19 cellular contexts compared by ENCODE assay signal in the genomic region with DNA sequence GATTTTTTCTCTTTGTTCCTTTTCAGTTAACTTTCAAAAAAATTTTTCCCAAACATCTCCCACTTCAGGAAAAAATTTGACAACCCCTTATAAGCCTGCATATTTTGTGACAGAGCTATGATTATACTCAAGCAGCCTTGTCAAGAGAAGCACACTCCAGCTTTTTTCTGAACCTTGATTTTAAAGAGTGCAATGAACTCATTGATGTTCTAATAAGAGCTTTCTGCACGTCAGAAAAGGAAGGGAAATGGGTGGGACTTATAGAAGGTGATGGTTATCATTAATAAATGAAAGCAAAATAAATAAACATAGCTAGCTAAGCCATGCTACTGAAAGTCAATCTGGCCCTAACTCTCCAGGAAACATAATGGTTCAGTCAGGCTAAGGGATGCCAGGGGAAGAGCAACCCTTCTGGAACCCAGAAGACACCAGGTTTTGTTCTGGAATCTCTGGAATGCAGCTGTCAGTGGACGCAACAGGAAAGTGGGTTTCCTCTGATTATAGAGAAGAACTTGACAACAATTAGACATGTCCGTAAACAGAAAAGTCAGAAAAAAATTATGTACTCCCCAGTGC.
A peak's percentile ranks its signal among the peaks of the same experiment; 100 is the strongest.
DNase-seq lines count a peak whose midpoint lies in the region; ATAC-seq, FAIRE-seq and TF ChIP-seq lines count a peak whose summit lies in the region.
"Had no signal": no experiment of that assay in that cellular context is flagged by ENCODE, and none has a peak within 500 bp of the region (broad histone marks: within the 10 kb centered on the region; RNA-seq: fewer than 3 reads in every experiment).

No MANE protein-coding gene starts in this region.

- H3K9me3 ChIP-seq in endothelial cell of umbilical vein (replicated peaks; ENCODE audit: control insufficient read depth, insufficient read depth, low read length) (no peaks in the 10 kb centered on the region), MM.1S (replicated peaks; ENCODE audit: insufficient read depth, low read length) (no peaks in the 10 kb centered on the region)
- H3K9me3 ChIP-seq in CD4-positive, alpha-beta T cell (ENCODE audit: control insufficient read depth, low read length), result no peaks in the 10 kb centered on the region
- H3K9me3 ChIP-seq: A549 had no signal

- no peaks in the 10 kb centered on the region for H3K36me3 Mint-ChIP-seq in activated CD4-positive, alpha-beta T cell treated with anti-CD3 and anti-CD28 coated beads, Interleukin-2, amount 10 ng/mL, durations not matched to agents 24 days and 14 days (ENCODE audit: low read depth)
- H3K36me3 Mint-ChIP-seq in activated CD4-positive, alpha-beta T cell treated with anti-CD3 and anti-CD28 coated beads for 36 hours (ENCODE audit: low read depth), result no peaks in the 10 kb centered on the region
- H3K36me3 Mint-ChIP-seq in CD4-positive, alpha-beta T cell (ENCODE audit: low read depth), result no peaks in the 10 kb centered on the region
- H3K36me3 Mint-ChIP-seq: CD4-positive, alpha-beta memory T cell had no signal

- H2AFZ ChIP-seq in endothelial cell of umbilical vein (ENCODE audit: low read depth, low read length) (peak overlapping the region; percentile 6), MM.1S (ENCODE audit: low read length) (no peak overlapping the region)
- H2AFZ ChIP-seq: GM23248 had no signal

- POLR2A ChIA-PET in activated CD4-positive, alpha-beta T cell treated with anti-CD3 and anti-CD28 coated beads for 36 hours (lab: Charles Lee), result no interaction called here
- POLR2A ChIA-PET in endothelial cell of umbilical vein (lab: Charles Lee), result no interaction called here
- POLR2A ChIA-PET in CD4-positive, alpha-beta T cell (lab: Charles Lee), result interaction anchor here (0.6 kb wide), 1 partner anchor 31 kb away, joined by 3 read pairs; no protein-coding TSS in a partner anchor

- H3K4me1 ChIP-seq in endothelial cell of umbilical vein (ENCODE audit: control insufficient read depth, extremely low read depth, insufficient read depth, low read length), result peaks cover 22% of the 10 kb centered on the region
- H3K4me1 ChIP-seq in MM.1S (ENCODE audit: low read length), result no peaks in the 10 kb centered on the region
- H3K4me1 ChIP-seq: A549 had no signal

- FAIRE-seq in endothelial cell of umbilical vein (lab: Jason Lieb, UNC), result peak; percentile 85
- FAIRE-seq: A549, GM12878, H54 had no signal

- TF ChIP-seq CTCF in endothelial cell of umbilical vein (IDR thresholded peaks at IDR 0.05; ENCODE audit: extremely low read depth in 1 of 2, insufficient read depth in 1 of 2, low read depth in 1 of 2, low read length in 2 of 2) (no peak), MM.1S (IDR thresholded peaks at IDR 0.05; ENCODE audit: low read length) (no peak)
- no peak for TF ChIP-seq CTCF in CD4-positive, alpha-beta T cell (IDR thresholded peaks at IDR 0.05)

- H3K27ac Mint-ChIP-seq in activated CD4-positive, alpha-beta T cell treated with anti-CD3 and anti-CD28 coated beads, Interleukin-2, amount 10 ng/mL, durations not matched to agents 24 days and 14 days, result no peak overlapping the region
- H3K27ac Mint-ChIP-seq in activated CD4-positive, alpha-beta T cell treated with anti-CD3 and anti-CD28 coated beads for 36 hours, result no peak overlapping the region
- H3K27ac Mint-ChIP-seq in CD4-positive, alpha-beta T cell, result no peak overlapping the region
- H3K27ac Mint-ChIP-seq: CD4-positive, alpha-beta memory T cell had no signal

- dilution Hi-C loops in endothelial cell of umbilical vein (cut with MboI; ENCODE audit: extremely low pct_ligation_motif_present, low sequenced_read_pairs), result no loop called here

- no peak overlapping the region for H3K4me3 ChIP-seq in endothelial cell of umbilical vein (replicated peaks in 1 of 3; ENCODE audit: insufficient read depth in 1 of 3, low read depth in 1 of 3, low read length in 3 of 3)
- H3K4me3 ChIP-seq in MM.1S (ENCODE audit: low read length), result no peak overlapping the region
- H3K4me3 ChIP-seq: A549, GM12878, GM23248 had no signal

- no peak for ATAC-seq in activated CD4-positive, alpha-beta T cell treated with anti-CD3 and anti-CD28 coated beads for 36 hours
- ATAC-seq in CD4-positive, alpha-beta T cell (ENCODE audit: poor library complexity), result no peak
- ATAC-seq in GM18498 (IDR thresholded peaks at IDR 0.05; ENCODE audit: unreplicated experiment), result no peak
- ATAC-seq: A549, GM12878 had no signal

- H3K9me2 ChIP-seq in MM.1S (replicated peaks; ENCODE audit: insufficient read depth, low read length), result no peaks in the 10 kb centered on the region

- H3K9me1 ChIP-seq in endothelial cell of umbilical vein (replicated peaks; ENCODE audit: control insufficient read depth, extremely low read depth, insufficient read depth, low read length), result no peaks in the 10 kb centered on the region

- peak overlapping the region; percentile 42 for H3K4me2 ChIP-seq in endothelial cell of umbilical vein (ENCODE audit: insufficient read depth, low read length)
- no peak overlapping the region for H3K4me2 ChIP-seq in MM.1S (ENCODE audit: low read depth, low read length)
- H3K4me2 ChIP-seq: A549 had no signal

- TF ChIP-seq POLR2A in endothelial cell of umbilical vein (IDR thresholded peaks at IDR 0.05; ENCODE audit: low read depth, low read length), result no peak

- H3K9ac ChIP-seq in endothelial cell of umbilical vein (replicated peaks; ENCODE audit: extremely low read depth, insufficient read depth, low read length), result no peak overlapping the region
- no peak overlapping the region for H3K9ac ChIP-seq in MM.1S (ENCODE audit: low read length)
- H3K9ac ChIP-seq: GM23248 had no signal

- no peaks in the 10 kb centered on the region for H3K4me1 Mint-ChIP-seq in activated CD4-positive, alpha-beta T cell treated with anti-CD3 and anti-CD28 coated beads, Interleukin-2, amount 10 ng/mL, durations not matched to agents 24 days and 14 days
- H3K4me1 Mint-ChIP-seq in activated CD4-positive, alpha-beta T cell treated with anti-CD3 and anti-CD28 coated beads for 36 hours, result no peaks in the 10 kb centered on the region
- H3K4me1 Mint-ChIP-seq in CD4-positive, alpha-beta T cell (ENCODE audit: low read depth), result no peaks in the 10 kb centered on the region

- intact Hi-C loops in activated CD4-positive, alpha-beta T cell treated with anti-CD3 and anti-CD28 coated beads, Interleukin-2, amount 10 ng/mL, durations not matched to agents 24 days and 14 days (cut with micrococcal nuclease), result no loop called here
- intact Hi-C loops in activated CD4-positive, alpha-beta T cell treated with anti-CD3 and anti-CD28 coated beads for 36 hours (cut with DNase I, micrococcal nuclease), result no loop called here
- intact Hi-C loops in endothelial cell of umbilical vein (cut with micrococcal nuclease), result loop anchor here (1.0 to 2.0 kb wide), 4 partner anchors 50 to 112 kb away; partner anchors contain the start of genes ADRB1, DCLRE1A and NHLRC2
- intact Hi-C loops in CD4-positive, alpha-beta T cell (cut with DNase I, micrococcal nuclease), result no loop called here

- peak; percentile 29 for DNase-seq in activated CD4-positive, alpha-beta T cell treated with anti-CD3 and anti-CD28 coated beads, Interleukin-2, amount 10 ng/mL, durations not matched to agents 24 days and 14 days
- no peak for DNase-seq in activated CD4-positive, alpha-beta T cell treated with anti-CD3 and anti-CD28 coated beads for 36 hours
- DNase-seq in endothelial cell of umbilical vein (ENCODE audit: low read depth, low spot score) (peak; percentile 32), pulmonary artery endothelial cell (ENCODE audit: low read depth, low spot score) (peak; percentile 63), MM.1S (no peak)
- no peak for DNase-seq in CD4-positive, alpha-beta T cell
- DNase-seq: AML-193; CD4-positive, alpha-beta memory T cell; DMS153; DMS79 treated with DMSO at 0.1 percent for 48 hours; GM23248; HCEC 1CT had no signal

- H3K9me3 Mint-ChIP-seq in activated CD4-positive, alpha-beta T cell treated with anti-CD3 and anti-CD28 coated beads, Interleukin-2, amount 10 ng/mL, durations not matched to agents 24 days and 14 days, result peaks cover 2% of the 10 kb centered on the region
- no peaks in the 10 kb centered on the region for H3K9me3 Mint-ChIP-seq in activated CD4-positive, alpha-beta T cell treated with anti-CD3 and anti-CD28 coated beads for 36 hours (ENCODE audit: low read depth)
- no peaks in the 10 kb centered on the region for H3K9me3 Mint-ChIP-seq in CD4-positive, alpha-beta T cell

- CTCF ChIA-PET in activated CD4-positive, alpha-beta T cell treated with anti-CD3 and anti-CD28 coated beads for 36 hours (lab: Charles Lee), result interaction anchor here (0.6 kb wide), 1 partner anchor 101 kb away, joined by 3 read pairs; no protein-coding TSS in a partner anchor
- CTCF ChIA-PET in endothelial cell of umbilical vein (lab: Charles Lee), result interaction anchor here (1.1 to 2.0 kb wide), 5 partner anchors 8 to 172 kb away, joined by 3 to 5 read pairs (median 4); no protein-coding TSS in a partner anchor
- CTCF ChIA-PET in CD4-positive, alpha-beta T cell (lab: Charles Lee), result no interaction called here

- BruUV-seq in endothelial cell of umbilical vein (replicated peaks; lab: Mats Ljungman, UMichigan), result no TSS peak

- no peaks in the 10 kb centered on the region for H3K27me3 ChIP-seq in endothelial cell of umbilical vein (ENCODE audit: control insufficient read depth in 2 of 2, insufficient read depth in 2 of 2, low read length in 2 of 2)
- H3K27me3 ChIP-seq in MM.1S (replicated peaks; ENCODE audit: insufficient read depth, low read length), result no peaks in the 10 kb centered on the region
- no peaks in the 10 kb centered on the region for H3K27me3 ChIP-seq in CD4-positive, alpha-beta T cell (ENCODE audit: control insufficient read depth, insufficient read depth, low read length)

- H3K79me2 ChIP-seq in endothelial cell of umbilical vein (ENCODE audit: control insufficient read depth, insufficient read depth, low read length) (no peaks in the 10 kb centered on the region), MM.1S (ENCODE audit: low read length) (no peaks in the 10 kb centered on the region)

- H3K4me3 Mint-ChIP-seq in activated CD4-positive, alpha-beta T cell treated with anti-CD3 and anti-CD28 coated beads, Interleukin-2, amount 10 ng/mL, durations not matched to agents 24 days and 14 days, result no peak overlapping the region
- no peak overlapping the region for H3K4me3 Mint-ChIP-seq in activated CD4-positive, alpha-beta T cell treated with anti-CD3 and anti-CD28 coated beads for 36 hours
- H3K4me3 Mint-ChIP-seq in CD4-positive, alpha-beta T cell, result no peak overlapping the region
- H3K4me3 Mint-ChIP-seq: CD4-positive, alpha-beta memory T cell had no signal

- peaks cover 31% of the 10 kb centered on the region for H3K27me3 Mint-ChIP-seq in activated CD4-positive, alpha-beta T cell treated with anti-CD3 and anti-CD28 coated beads, Interleukin-2, amount 10 ng/mL, durations not matched to agents 24 days and 14 days
- peaks cover 6% of the 10 kb centered on the region for H3K27me3 Mint-ChIP-seq in activated CD4-positive, alpha-beta T cell treated with anti-CD3 and anti-CD28 coated beads for 36 hours
- peaks cover 23% of the 10 kb centered on the region for H3K27me3 Mint-ChIP-seq in CD4-positive, alpha-beta T cell

- no peaks in the 10 kb centered on the region for H3F3A ChIP-seq in MM.1S (ENCODE audit: insufficient read depth, low read length)

- peak overlapping the region; percentile 68 for H3K27ac ChIP-seq in endothelial cell of umbilical vein (ENCODE audit: insufficient read depth, low read depth, low read length)
- H3K27ac ChIP-seq in MM.1S (ENCODE audit: low read length), result no peak overlapping the region
- H3K27ac ChIP-seq in CD4-positive, alpha-beta T cell (ENCODE audit: low read depth, low read length), result no peak overlapping the region
- H3K27ac ChIP-seq: 22Rv1, A549, C4-2B, GM23248, HL-60 had no signal

- H3K36me3 ChIP-seq in endothelial cell of umbilical vein (ENCODE audit: control insufficient read depth in 2 of 2, extremely low read depth in 1 of 2, insufficient read depth in 2 of 2, low read length in 2 of 2) (no peaks in the 10 kb centered on the region), MM.1S (replicated peaks; ENCODE audit: insufficient read depth, low read length) (no peaks in the 10 kb centered on the region)

- H4K20me1 ChIP-seq in endothelial cell of umbilical vein (replicated peaks; ENCODE audit: control insufficient read depth, extremely low read depth, insufficient read depth, low read length), result no peaks in the 10 kb centered on the region
- H4K20me1 ChIP-seq in MM.1S (ENCODE audit: insufficient read depth, low read length), result no peaks in the 10 kb centered on the region

Comparison
In these comparisons a context has a peak if more than half of its experiments do, and no peak if none do; other contexts are left out.
1. DNase-seq: peak in activated CD4-positive, alpha-beta T cell treated with anti-CD3 and anti-CD28 coated beads, Interleukin-2, amount 10 ng/mL, durations not matched to agents 24 days and 14 days (single experiment), endothelial cell of umbilical vein (single experiment) and pulmonary artery endothelial cell (single experiment); none in activated CD4-positive, alpha-beta T cell treated with anti-CD3 and anti-CD28 coated beads for 36 hours (single experiment), MM.1S (single experiment) and CD4-positive, alpha-beta T cell (0 of 10).